Comparison of ENCODE assay signal across 8 cellular contexts in the genomic region with DNA sequence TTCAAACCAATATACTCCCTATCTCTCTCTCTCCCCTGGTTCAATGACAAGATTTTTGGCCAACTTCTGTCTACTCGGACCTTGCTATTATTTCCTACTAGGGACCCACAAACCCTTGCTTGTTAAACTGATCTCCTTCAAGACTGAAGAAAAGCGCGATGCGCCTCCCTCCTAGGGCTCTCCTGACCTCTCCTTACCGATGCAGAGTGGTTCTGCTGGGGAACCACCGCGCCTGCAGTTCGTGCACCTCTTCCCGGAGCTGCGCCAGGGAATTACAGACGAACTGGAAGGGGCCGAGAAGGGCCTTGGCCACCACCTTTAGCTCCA. TPM values are rescaled to one million over a fixed set of nuclear protein-coding genes. Genes with fewer than 3 reads are reported as not detected.
A peak's percentile ranks its signal among the peaks of the same experiment; 100 is the strongest.
DNase-seq lines count a peak whose midpoint lies in the region; ATAC-seq and TF ChIP-seq lines count a peak whose summit lies in the region.
"Not testable (repeated sequence)": the region's sequence is repeated elsewhere in the genome, so short reads cannot be mapped to it uniquely, and the experiment has no call there.

No MANE protein-coding gene starts in this region.

- H3K36me3 ChIP-seq in prostate gland: not testable (repeated sequence)

- peak; percentile 28 for ATAC-seq in GM19043 (IDR thresholded peaks at IDR 0.05; ENCODE audit: low read depth, unreplicated experiment)
- ATAC-seq in HG02973 (IDR thresholded peaks at IDR 0.05; ENCODE audit: unreplicated experiment): peak; percentile 41

- H3K4me3 Mint-ChIP-seq in T-helper 2 cell treated with Interferon-gamma antibody and Interleukin-4, amounts not matched to agents 5 μg/mL and 100 μg/mL, for 36 hours: peak overlapping the region; percentile 99
- peak overlapping the region; percentile 93 for H3K4me3 Mint-ChIP-seq in chondrocyte (ENCODE audit: unreplicated experiment)

- not testable (repeated sequence) for H3K27me3 Mint-ChIP-seq in T-helper 2 cell treated with Interferon-gamma antibody and Interleukin-4, amounts not matched to agents 5 μg/mL and 100 μg/mL, for 36 hours (ENCODE audit: low read depth); chondrocyte (ENCODE audit: low read depth)

- not testable (repeated sequence) for TF ChIP-seq CTCF in AG10803 (conservative IDR thresholded peaks at IDR 0.05; ENCODE audit: low read length); chondrocyte (IDR thresholded peaks at IDR 0.05); prostate gland (IDR thresholded peaks at IDR 0.05)

- H3K27me3 ChIP-seq in prostate gland (replicated peaks; ENCODE audit: insufficient read depth): not testable (repeated sequence)

- not testable (repeated sequence) for H3K36me3 Mint-ChIP-seq in T-helper 2 cell treated with Interferon-gamma antibody and Interleukin-4, amounts not matched to agents 5 μg/mL and 100 μg/mL, for 36 hours (ENCODE audit: low read depth); chondrocyte (ENCODE audit: low read depth)

- H3K4me1 Mint-ChIP-seq in T-helper 2 cell treated with Interferon-gamma antibody and Interleukin-4, amounts not matched to agents 5 μg/mL and 100 μg/mL, for 36 hours (ENCODE audit: low read depth): peaks cover 17% of the 10 kb centered on the region
- peaks cover 15% of the 10 kb centered on the region for H3K4me1 Mint-ChIP-seq in chondrocyte (ENCODE audit: low read depth)

- intact Hi-C loops in prostate gland (cut with DNase I): not testable (repeated sequence)

- DNase-seq in AG10803 (ENCODE audit: low read depth); T-helper 2 cell treated with Interferon-gamma antibody and Interleukin-4, amounts not matched to agents 5 μg/mL and 100 μg/mL, for 36 hours (ENCODE audit: low spot score); chondrocyte (ENCODE audit: low spot score); prostate gland (ENCODE audit: low spot score): not testable (repeated sequence)
- DNase-seq in MV-4-11 (lab: John Stamatoyannopoulos, UW) (peak; percentile 16), inferior parietal cortex (ENCODE audit: extremely low spot score) (peak; percentile 19)

- H3K27ac Mint-ChIP-seq in T-helper 2 cell treated with Interferon-gamma antibody and Interleukin-4, amounts not matched to agents 5 μg/mL and 100 μg/mL, for 36 hours: peak overlapping the region; percentile 96
- H3K27ac Mint-ChIP-seq in chondrocyte (ENCODE audit: unreplicated experiment): not testable (repeated sequence)

- H3K4me3 ChIP-seq in AG10803 (ENCODE audit: low read length) (peak overlapping the region; percentile 62), prostate gland (peak overlapping the region; percentile 39 to 52)

- H3K9me3 Mint-ChIP-seq in T-helper 2 cell treated with Interferon-gamma antibody and Interleukin-4, amounts not matched to agents 5 μg/mL and 100 μg/mL, for 36 hours; chondrocyte (ENCODE audit: low read depth): not testable (repeated sequence)

- WGBS in prostate gland: under 1% methylated on average over 12 of the region's 12 CpGs

- not testable (repeated sequence) for H3K27ac ChIP-seq in prostate gland

- not testable (repeated sequence) for H3K4me1 ChIP-seq in prostate gland (replicated peaks)

- H3K9me3 ChIP-seq in prostate gland: not testable (repeated sequence)

- TF ChIP-seq POLR2A in prostate gland (IDR thresholded peaks at IDR 0.05): not testable (repeated sequence)

RNA-seq across cellular contexts. Expression of gene PMPCB, which starts 17.6 kb away (rescaled TPM):
- total RNA-seq in chondrocyte (34.1 to 46.1 TPM (median 37.1 TPM) in 3 replicates), prostate gland (10 to 100 TPM; 42.4 to 57.0 TPM)
